Comparison of ENCODE assay signal across 23 cellular contexts in the genomic region with DNA sequence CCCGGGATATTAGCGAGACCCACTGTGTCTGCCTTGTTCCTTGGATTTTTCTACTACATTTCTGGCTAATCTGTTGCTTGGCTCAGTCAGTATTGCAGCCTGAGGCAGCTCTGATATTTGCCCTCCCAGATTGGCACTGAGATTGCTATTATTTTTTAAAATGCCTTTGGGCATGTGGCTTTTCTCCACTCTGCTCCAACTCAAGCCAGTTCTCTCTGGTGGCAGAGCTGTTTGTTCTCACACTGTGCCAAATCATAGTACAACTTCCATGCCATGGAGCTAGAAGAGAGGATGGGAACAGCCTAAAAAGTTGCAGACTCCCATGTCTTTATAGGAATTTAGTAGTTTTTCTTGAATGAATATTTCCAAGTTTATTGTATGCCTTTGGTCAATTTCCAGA.
"Had no signal": no experiment of that assay in that cellular context is flagged by ENCODE, and none has a peak within 500 bp of the region (broad histone marks: within the 10 kb centered on the region; RNA-seq: fewer than 3 reads in every experiment).

No MANE protein-coding gene starts in this region.

- DNase-seq: colonic mucosa; effector CD8-positive, alpha-beta T cell; endodermal cell; foreskin fibroblast; gastrocnemius medialis; head of caudate nucleus; left ventricle myocardium superior; lower lobe of right lung; stimulated activated CD4-positive, alpha-beta T cell treated with anti-CD3 and anti-CD28 coated beads, Interleukin-2, amount 100 ng/mL, for 24 hours; stimulated activated CD4-positive, alpha-beta T cell treated with anti-CD3 and anti-CD28 coated beads, Interleukin-4, amount 100 ng/mL, for 4 hours; stimulated activated naive CD8-positive, alpha-beta T cell treated with anti-CD3 and anti-CD28 coated beads, Interleukin-15, Interleukin-2, amounts not matched to agents 100 U/mL and 50 U/mL, for 24 hours; upper lobe of left lung had no signal

- ATAC-seq: esophagus mucosa; gastrocnemius medialis; left ventricle myocardium superior; lower lobe of right lung; natural killer cell treated with Interleukin-12 subunit alpha and Interleukin-12 subunit beta and Interleukin-15 and Interleukin-18, amount 100 ng/mL, for 72 hours; sciatic nerve; stimulated activated memory B cell treated with anti-CD40 and anti-IgM and Interleukin-4, amounts not matched to agents 10 μg/mL and 1 μg/mL and 100 μg/mL, for 72 hours; stimulated activated naive CD8-positive, alpha-beta T cell treated with anti-CD3 and anti-CD28 coated beads, Interleukin-15, Interleukin-2, amounts not matched to agents 100 U/mL and 50 U/mL, for 24 hours had no signal

- H3K36me3 Mint-ChIP-seq: natural killer cell treated with Interleukin-12 subunit alpha and Interleukin-12 subunit beta and Interleukin-15 and Interleukin-18, amount 100 ng/mL, for 72 hours; stimulated activated memory B cell treated with anti-CD40 and anti-IgM and Interleukin-4, amounts not matched to agents 10 μg/mL and 1 μg/mL and 100 μg/mL, for 72 hours had no signal

- H3K27ac Mint-ChIP-seq: dendritic cell treated with granulocyte-macrophage colony-stimulating factor and Interleukin-4, amounts not matched to agents 40 ng/mL and 50 ng/mL, for 4 days; endodermal cell; natural killer cell treated with Interleukin-12 subunit alpha and Interleukin-12 subunit beta and Interleukin-15 and Interleukin-18, amount 100 ng/mL, for 72 hours; stimulated activated memory B cell treated with anti-CD40 and anti-IgM and Interleukin-4, amounts not matched to agents 10 μg/mL and 1 μg/mL and 100 μg/mL, for 72 hours had no signal

- H3K27me3 Mint-ChIP-seq: dendritic cell treated with granulocyte-macrophage colony-stimulating factor and Interleukin-4, amounts not matched to agents 40 ng/mL and 50 ng/mL, for 4 days; progenitor cell of endocrine pancreas had no signal

- H3K4me3 ChIP-seq: colonic mucosa, gastrocnemius medialis, lower lobe of right lung, right atrium auricular region, thoracic aorta, tibial nerve, upper lobe of left lung had no signal

- H3K4me1 ChIP-seq: colonic mucosa, gastrocnemius medialis, lower lobe of right lung, parathyroid adenoma, right atrium auricular region, tibial nerve, upper lobe of left lung had no signal

- H3K4me1 Mint-ChIP-seq: neural crest cell; stimulated activated memory B cell treated with anti-CD40 and anti-IgM and Interleukin-4, amounts not matched to agents 10 μg/mL and 1 μg/mL and 100 μg/mL, for 72 hours had no signal

- H3K27me3 ChIP-seq: colonic mucosa, gastrocnemius medialis, right atrium auricular region, tibial nerve, upper lobe of left lung had no signal

- H3K9me3 ChIP-seq: colonic mucosa, lower lobe of right lung, thoracic aorta had no signal

- H3K4me3 Mint-ChIP-seq: dendritic cell treated with granulocyte-macrophage colony-stimulating factor and Interleukin-4, amounts not matched to agents 40 ng/mL and 50 ng/mL, for 4 days; endodermal cell; natural killer cell treated with Interleukin-12 subunit alpha and Interleukin-12 subunit beta and Interleukin-15 and Interleukin-18, amount 100 ng/mL, for 72 hours; neural crest cell; stimulated activated memory B cell treated with anti-CD40 and anti-IgM and Interleukin-4, amounts not matched to agents 10 μg/mL and 1 μg/mL and 100 μg/mL, for 72 hours had no signal

- H3K36me3 ChIP-seq: colonic mucosa, gastrocnemius medialis, lower lobe of right lung, right atrium auricular region, thoracic aorta, tibial nerve, upper lobe of left lung had no signal
